ENCODE assay signal across 8 cellular contexts in the genomic region with DNA sequence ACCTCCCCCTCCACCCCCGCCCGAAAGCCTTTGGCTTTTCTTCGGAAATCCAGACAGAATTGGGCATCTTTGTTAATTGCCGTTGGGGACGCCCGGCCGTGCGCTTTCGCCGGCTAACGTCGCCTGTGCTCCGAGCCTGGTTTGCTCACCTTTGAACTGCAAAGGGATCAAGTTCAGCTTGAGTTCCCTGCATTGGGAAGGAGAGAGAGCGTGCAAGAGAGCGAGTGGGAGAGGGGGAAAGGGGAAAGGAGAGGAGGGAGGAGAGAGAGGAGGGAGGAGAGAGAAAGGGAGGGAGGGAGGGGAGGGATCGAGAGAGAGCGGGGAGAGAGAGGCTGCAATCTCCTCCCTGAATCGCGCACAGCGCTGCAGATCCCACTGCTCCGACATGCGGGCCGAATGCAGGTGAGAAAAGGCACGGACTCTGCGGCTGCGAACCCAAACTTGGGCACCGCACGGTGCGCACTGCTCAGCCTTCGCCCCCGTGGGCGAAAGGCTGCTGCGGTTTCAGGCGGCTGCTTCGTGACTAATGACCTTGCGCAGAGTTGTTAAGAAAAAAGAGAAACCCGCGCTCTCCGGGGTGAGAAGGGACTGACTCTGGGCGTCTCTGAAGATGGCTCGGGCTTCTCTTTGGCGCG. TPM values are rescaled to one million over a fixed set of nuclear protein-coding genes. Genes with fewer than 3 reads are reported as not detected.
DNase-seq lines count a peak whose midpoint lies in the region; ATAC-seq, FAIRE-seq and TF ChIP-seq lines count a peak whose summit lies in the region.

A gene with protein sequence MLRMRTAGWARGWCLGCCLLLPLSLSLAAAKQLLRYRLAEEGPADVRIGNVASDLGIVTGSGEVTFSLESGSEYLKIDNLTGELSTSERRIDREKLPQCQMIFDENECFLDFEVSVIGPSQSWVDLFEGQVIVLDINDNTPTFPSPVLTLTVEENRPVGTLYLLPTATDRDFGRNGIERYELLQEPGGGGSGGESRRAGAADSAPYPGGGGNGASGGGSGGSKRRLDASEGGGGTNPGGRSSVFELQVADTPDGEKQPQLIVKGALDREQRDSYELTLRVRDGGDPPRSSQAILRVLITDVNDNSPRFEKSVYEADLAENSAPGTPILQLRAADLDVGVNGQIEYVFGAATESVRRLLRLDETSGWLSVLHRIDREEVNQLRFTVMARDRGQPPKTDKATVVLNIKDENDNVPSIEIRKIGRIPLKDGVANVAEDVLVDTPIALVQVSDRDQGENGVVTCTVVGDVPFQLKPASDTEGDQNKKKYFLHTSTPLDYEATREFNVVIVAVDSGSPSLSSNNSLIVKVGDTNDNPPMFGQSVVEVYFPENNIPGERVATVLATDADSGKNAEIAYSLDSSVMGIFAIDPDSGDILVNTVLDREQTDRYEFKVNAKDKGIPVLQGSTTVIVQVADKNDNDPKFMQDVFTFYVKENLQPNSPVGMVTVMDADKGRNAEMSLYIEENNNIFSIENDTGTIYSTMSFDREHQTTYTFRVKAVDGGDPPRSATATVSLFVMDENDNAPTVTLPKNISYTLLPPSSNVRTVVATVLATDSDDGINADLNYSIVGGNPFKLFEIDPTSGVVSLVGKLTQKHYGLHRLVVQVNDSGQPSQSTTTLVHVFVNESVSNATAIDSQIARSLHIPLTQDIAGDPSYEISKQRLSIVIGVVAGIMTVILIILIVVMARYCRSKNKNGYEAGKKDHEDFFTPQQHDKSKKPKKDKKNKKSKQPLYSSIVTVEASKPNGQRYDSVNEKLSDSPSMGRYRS (N-terminal part only) (plus strand): TSS at position 349 of the 635 bp plus-strand sequence. CDS start 1,054 bp downstream, outside the sequence.

- H3K36me3 ChIP-seq in KMS-11 (ENCODE audit: insufficient read depth) (no peaks in the 10 kb centered on the region), adipocyte (ENCODE audit: control insufficient read depth, insufficient read depth, low read length, severe bottlenecking) (no peaks in the 10 kb centered on the region), left ventricle myocardium inferior (no peaks in the 10 kb centered on the region), pancreas (no peaks in the 10 kb centered on the region)

- ATAC-seq in pancreas (peak in 3 of 4 donors; percentile 19 to 49 (median 38)), HG02759 (IDR thresholded peaks at IDR 0.05; ENCODE audit: unreplicated experiment) (no peak)

- H3K9me3 ChIP-seq in adipocyte (ENCODE audit: control insufficient read depth, low read length), result no peaks in the 10 kb centered on the region
- H3K9me3 ChIP-seq in left ventricle myocardium inferior (replicated peaks), result no peaks in the 10 kb centered on the region
- no peaks in the 10 kb centered on the region for H3K9me3 ChIP-seq in pancreas

- intact Hi-C loops in left ventricle myocardium inferior (cut with micrococcal nuclease) (no loop called here), pancreas (cut with DNase I) (no loop called here)

- no peaks in the 10 kb centered on the region for H4K20me1 ChIP-seq in KMS-11 (ENCODE audit: insufficient read depth)

- H3K9ac ChIP-seq in KMS-11, result no peak within 1 kb of the TSS
- peak within 1 kb of the TSS; percentile 67 for H3K9ac ChIP-seq in adipocyte (ENCODE audit: low read length)

- peak within 1 kb of the TSS; percentile 86 for H3K4me2 ChIP-seq in KMS-11

- peak; percentile 54 for DNase-seq in D341Med (ENCODE audit: low spot score)
- DNase-seq in adipocyte (ENCODE audit: low read depth), result peak; percentile 82
- DNase-seq in left ventricle myocardium inferior, result peak; percentile 22
- DNase-seq in pancreas, result peak in 4 of 6 donors; percentile 14 to 61 (median 30)
- DNase-seq in stimulated activated CD4-positive, alpha-beta T cell treated with anti-CD3 and anti-CD28 coated beads, Interleukin-4, amount 100 ng/mL, for 24 hours, result no peak
- DNase-seq in GOT3 (lab: John Stamatoyannopoulos, UW), result no peak

- peak within 1 kb of the TSS; percentile 86 for H2AFZ ChIP-seq in KMS-11 (ENCODE audit: low read depth)

- no peak for FAIRE-seq in pancreas (lab: Jason Lieb, UNC)

- no peak for TF ChIP-seq CTCF in KMS-11 (conservative IDR thresholded peaks at IDR 0.05; ENCODE audit: low read depth, low read length)
- no peak for TF ChIP-seq CTCF in left ventricle myocardium inferior (IDR thresholded peaks at IDR 0.05; ENCODE audit: borderline replicate concordance)
- no peak for TF ChIP-seq CTCF in pancreas (IDR thresholded peaks at IDR 0.05)

- H3K27ac ChIP-seq in KMS-11 (no peak within 1 kb of the TSS), left ventricle myocardium inferior (replicated peaks) (peak within 1 kb of the TSS; percentile 88), pancreas (no peak within 1 kb of the TSS)

- H3K4me3 ChIP-seq in KMS-11 (IDR thresholded peaks at IDR 0.05; ENCODE audit: insufficient read depth, low read depth, low read length), result no peak within 1 kb of the TSS
- peak within 1 kb of the TSS; percentile 85 for H3K4me3 ChIP-seq in adipocyte (ENCODE audit: low read length)
- peak within 1 kb of the TSS; percentile 77 for H3K4me3 ChIP-seq in left ventricle myocardium inferior
- peak within 1 kb of the TSS; percentile 12 to 40 (median 18) for H3K4me3 ChIP-seq in pancreas

- WGBS in pancreas, 2 donors, result 0 to 1% methylated on average over 43 of the region's 43 CpGs

- H3K27me3 ChIP-seq in KMS-11 (ENCODE audit: insufficient read depth, low read depth) (no peaks in the 10 kb centered on the region), adipocyte (replicated peaks; ENCODE audit: control insufficient read depth, insufficient read depth, low read length) (peaks cover 9% of the 10 kb centered on the region), left ventricle myocardium inferior (ENCODE audit: low read depth) (peaks cover 69% of the 10 kb centered on the region), pancreas (peaks cover 3 to 45% (median 9%) of the 10 kb centered on the region in 4 donors)

- H3K79me2 ChIP-seq in KMS-11 (ENCODE audit: insufficient read depth, low read depth), result no peaks in the 10 kb centered on the region

- H3K4me1 ChIP-seq in KMS-11 (ENCODE audit: low read depth, poor library complexity, severe bottlenecking), result peaks cover 6% of the 10 kb centered on the region
- peaks cover 37% of the 10 kb centered on the region for H3K4me1 ChIP-seq in adipocyte (ENCODE audit: control insufficient read depth, insufficient read depth, low read length)
- peaks cover 56% of the 10 kb centered on the region for H3K4me1 ChIP-seq in left ventricle myocardium inferior
- H3K4me1 ChIP-seq in pancreas, result peaks cover 17 to 23% (median 22%) of the 10 kb centered on the region in 3 donors

RNA-seq across cellular contexts. Expression of the gene that starts here (rescaled TPM):
- total RNA-seq in left ventricle myocardium inferior (34.3 TPM), pancreas (1 to 10 TPM in 2 of 6 donors, under 1 TPM in 4; 0.25 to 6.4 (median 0.53) TPM)
- polyA plus RNA-seq in pancreas, result under 1 TPM; 0.34 to 0.52 TPM

Comparison
In these comparisons a context has a peak if more than half of its experiments do, and no peak if none do; other contexts are left out.
1. DNase-seq: peak in D341Med (single experiment), adipocyte (single experiment), left ventricle myocardium inferior (single experiment) and pancreas (4 of 6); none in stimulated activated CD4-positive, alpha-beta T cell treated with anti-CD3 and anti-CD28 coated beads, Interleukin-4, amount 100 ng/mL, for 24 hours (single experiment) and GOT3 (single experiment).